In genomic region chrX:40156472-40157227, GRCh38 we compare ENCODE assay signal across 1 cellular context.
TF ChIP-seq lines count a peak whose summit lies in the region.

No MANE protein-coding gene starts in this region.

TF ChIP-seq in SK-N-SH treated with all-trans-retinoic acid at 6 μM for 48 hours, 23 proteins besides CTCF, POLR2A, EP300 and RAD21 (continued from another document):
- TF ChIP-seq, protein P1, sequence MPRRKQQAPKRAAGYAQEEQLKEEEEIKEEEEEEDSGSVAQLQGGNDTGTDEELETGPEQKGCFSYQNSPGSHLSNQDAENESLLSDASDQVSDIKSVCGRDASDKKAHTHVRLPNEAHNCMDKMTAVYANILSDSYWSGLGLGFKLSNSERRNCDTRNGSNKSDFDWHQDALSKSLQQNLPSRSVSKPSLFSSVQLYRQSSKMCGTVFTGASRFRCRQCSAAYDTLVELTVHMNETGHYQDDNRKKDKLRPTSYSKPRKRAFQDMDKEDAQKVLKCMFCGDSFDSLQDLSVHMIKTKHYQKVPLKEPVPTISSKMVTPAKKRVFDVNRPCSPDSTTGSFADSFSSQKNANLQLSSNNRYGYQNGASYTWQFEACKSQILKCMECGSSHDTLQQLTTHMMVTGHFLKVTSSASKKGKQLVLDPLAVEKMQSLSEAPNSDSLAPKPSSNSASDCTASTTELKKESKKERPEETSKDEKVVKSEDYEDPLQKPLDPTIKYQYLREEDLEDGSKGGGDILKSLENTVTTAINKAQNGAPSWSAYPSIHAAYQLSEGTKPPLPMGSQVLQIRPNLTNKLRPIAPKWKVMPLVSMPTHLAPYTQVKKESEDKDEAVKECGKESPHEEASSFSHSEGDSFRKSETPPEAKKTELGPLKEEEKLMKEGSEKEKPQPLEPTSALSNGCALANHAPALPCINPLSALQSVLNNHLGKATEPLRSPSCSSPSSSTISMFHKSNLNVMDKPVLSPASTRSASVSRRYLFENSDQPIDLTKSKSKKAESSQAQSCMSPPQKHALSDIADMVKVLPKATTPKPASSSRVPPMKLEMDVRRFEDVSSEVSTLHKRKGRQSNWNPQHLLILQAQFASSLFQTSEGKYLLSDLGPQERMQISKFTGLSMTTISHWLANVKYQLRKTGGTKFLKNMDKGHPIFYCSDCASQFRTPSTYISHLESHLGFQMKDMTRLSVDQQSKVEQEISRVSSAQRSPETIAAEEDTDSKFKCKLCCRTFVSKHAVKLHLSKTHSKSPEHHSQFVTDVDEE (CRISPR knock-in tag; IDR thresholded peaks at IDR 0.05), result no peak
- TF ChIP-seq TCF4 (CRISPR knock-in tag; IDR thresholded peaks at IDR 0.05; ENCODE audit: borderline replicate concordance), result no peak
- no peak for TF ChIP-seq ZFP30 (CRISPR knock-in tag; IDR thresholded peaks at IDR 0.05)
- TF ChIP-seq ZFP3 (CRISPR knock-in tag; IDR thresholded peaks at IDR 0.05), result no peak
- TF ChIP-seq ESRRG (CRISPR knock-in tag; IDR thresholded peaks at IDR 0.05), result no peak
- TF ChIP-seq, protein P2, sequence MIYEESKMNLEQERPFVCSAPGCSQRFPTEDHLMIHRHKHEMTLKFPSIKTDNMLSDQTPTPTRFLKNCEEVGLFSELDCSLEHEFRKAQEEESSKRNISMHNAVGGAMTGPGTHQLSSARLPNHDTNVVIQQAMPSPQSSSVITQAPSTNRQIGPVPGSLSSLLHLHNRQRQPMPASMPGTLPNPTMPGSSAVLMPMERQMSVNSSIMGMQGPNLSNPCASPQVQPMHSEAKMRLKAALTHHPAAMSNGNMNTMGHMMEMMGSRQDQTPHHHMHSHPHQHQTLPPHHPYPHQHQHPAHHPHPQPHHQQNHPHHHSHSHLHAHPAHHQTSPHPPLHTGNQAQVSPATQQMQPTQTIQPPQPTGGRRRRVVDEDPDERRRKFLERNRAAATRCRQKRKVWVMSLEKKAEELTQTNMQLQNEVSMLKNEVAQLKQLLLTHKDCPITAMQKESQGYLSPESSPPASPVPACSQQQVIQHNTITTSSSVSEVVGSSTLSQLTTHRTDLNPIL (CRISPR knock-in tag; IDR thresholded peaks at IDR 0.05; ENCODE audit: low read depth), result no peak
- no peak for TF ChIP-seq ZNF70 (CRISPR knock-in tag; IDR thresholded peaks at IDR 0.05)
- TF ChIP-seq ZC3H10 (CRISPR knock-in tag; IDR thresholded peaks at IDR 0.05), result no peak
- no peak for TF ChIP-seq ISL1 (CRISPR knock-in tag; IDR thresholded peaks at IDR 0.05)
